In the genomic region with DNA sequence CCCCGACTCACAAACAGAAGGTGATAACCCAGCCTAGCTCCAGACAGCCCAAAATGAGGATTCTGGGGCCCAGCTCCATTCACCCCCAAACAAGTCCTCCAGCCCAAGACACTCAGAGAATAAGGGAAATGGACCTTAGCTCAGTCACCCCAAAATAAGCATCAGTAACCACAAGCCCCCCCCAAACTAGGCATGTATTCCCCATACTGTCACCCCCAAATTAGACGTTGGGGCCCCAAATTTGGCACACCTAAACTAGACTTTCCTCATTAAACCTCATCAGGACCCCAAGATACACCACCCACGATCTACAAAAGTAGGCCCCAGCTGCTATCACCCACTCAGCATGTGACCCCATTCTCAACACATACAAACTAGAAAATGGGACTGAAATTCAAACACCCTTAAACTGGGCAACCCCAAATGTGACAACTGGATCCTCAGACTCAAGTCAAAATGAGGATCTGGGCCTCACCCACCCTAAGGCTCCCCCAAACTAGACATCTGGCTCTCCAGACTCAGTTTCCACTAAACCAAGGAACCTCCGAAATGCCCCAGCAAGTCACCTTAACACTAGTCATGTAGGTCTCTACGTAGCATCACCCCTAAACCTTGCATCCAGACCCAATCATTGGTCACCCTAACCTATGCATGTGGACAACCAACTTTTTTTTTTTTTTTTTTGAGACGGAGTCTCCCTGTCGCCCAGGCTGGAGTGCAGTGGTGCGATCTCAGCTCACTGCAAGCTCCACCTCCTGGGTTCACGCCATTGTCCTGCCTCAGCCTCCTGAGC, we compare ENCODE assay signal across 14 cellular contexts. TPM values are rescaled to one million over a fixed set of nuclear protein-coding genes. Genes with fewer than 3 reads are reported as not detected.
DNase-seq lines count a peak whose midpoint lies in the region; ATAC-seq and TF ChIP-seq lines count a peak whose summit lies in the region.
"Had no signal": no experiment of that assay in that cellular context is flagged by ENCODE, and none has a peak within 500 bp of the region (broad histone marks: within the 10 kb centered on the region; RNA-seq: fewer than 3 reads in every experiment).

No MANE protein-coding gene starts in this region.

- no peak overlapping the region for H4K91ac ChIP-seq in H9 (ENCODE audit: insufficient read length, low read depth, low read length)

- peaks cover 57% of the 10 kb centered on the region for H3F3A ChIP-seq in DOHH2 (ENCODE audit: control insufficient read depth, insufficient read depth)

- H3K23ac ChIP-seq in H9 (ENCODE audit: insufficient read length, low read depth, low read length), result no peak overlapping the region

- no peaks in the 10 kb centered on the region for H3K9me3 ChIP-seq in DOHH2 (ENCODE audit: control insufficient read depth, insufficient read depth, low read length)
- no peaks in the 10 kb centered on the region for H3K9me3 ChIP-seq in H9 (ENCODE audit: control insufficient read depth, low read depth, low read length)
- H3K9me3 ChIP-seq: breast epithelium, thoracic aorta had no signal

- H3T11ph ChIP-seq in H9 (ENCODE audit: low read length), result no peak overlapping the region

- ATAC-seq in GM21529 (IDR thresholded peaks at IDR 0.05; ENCODE audit: unreplicated experiment) (no peak), HG03108 (IDR thresholded peaks at IDR 0.05; ENCODE audit: unreplicated experiment) (no peak)

- H3K27me3 ChIP-seq in DOHH2 (ENCODE audit: control insufficient read depth, low read length), result no peaks in the 10 kb centered on the region
- peaks cover 11% of the 10 kb centered on the region; the same call in 1 of the 2 replicates for H3K27me3 ChIP-seq in H9 (ENCODE audit: insufficient read depth, low read length)
- H3K27me3 ChIP-seq in dorsolateral prefrontal cortex, result peaks cover 0 to 42% (median 31%) of the 10 kb centered on the region in 45 donors

- peaks cover 4% of the 10 kb centered on the region for H3K23me2 ChIP-seq in H9 (ENCODE audit: insufficient read length, low read depth, low read length, poor library complexity, severe bottlenecking)

- H3K4ac ChIP-seq in H9 (ENCODE audit: low read depth, low read length), result no peak overlapping the region

- intact Hi-C loops in dorsolateral prefrontal cortex (cut with DNase I), result no loop called here

- no peak overlapping the region for H4K8ac ChIP-seq in H9 (replicated peaks; ENCODE audit: insufficient read length, low read depth, low read length)

- H3K9me2 ChIP-seq in DOHH2 (replicated peaks; ENCODE audit: control insufficient read depth, low read length), result no peaks in the 10 kb centered on the region

- no peak overlapping the region for H2BK120ac ChIP-seq in H9 (ENCODE audit: low read depth, low read length, poor library complexity, severe bottlenecking)

- H2BK15ac ChIP-seq in H9 (ENCODE audit: low read depth, low read length), result no peak overlapping the region

- no peak for DNase-seq in H9
- DNase-seq in dorsolateral prefrontal cortex, result no peak
- DNase-seq: NCI-H146, NCI-H524 had no signal

- peaks cover 14% of the 10 kb centered on the region for H3K36me3 ChIP-seq in DOHH2 (ENCODE audit: control insufficient read depth, low read length)
- H3K36me3 ChIP-seq: breast epithelium, thoracic aorta had no signal

- TF ChIP-seq CTCF in DOHH2 (IDR thresholded peaks at IDR 0.05; ENCODE audit: low read depth, low read length, poor library complexity, severe bottlenecking) (no peak), H9 (conservative IDR thresholded peaks at IDR 0.05) (no peak), nephron (IDR thresholded peaks at IDR 0.05; ENCODE audit: unreplicated experiment in 3 of 3) (no peak), dorsolateral prefrontal cortex (IDR thresholded peaks at IDR 0.05 in 54 of 56, conservative IDR thresholded peaks at IDR 0.05 in 2 of 56; ENCODE audit: low read depth in 1 of 56, partially characterized antibody in 56 of 56) (no peak)

- peak overlapping the region; percentile 47 to 70 for H3K4me3 Mint-ChIP-seq in H9
- peak overlapping the region; percentile 64 for H3K4me3 Mint-ChIP-seq in activated naive CD8-positive, alpha-beta T cell
- peak overlapping the region; percentile 70 to 85 (median 70) for H3K4me3 Mint-ChIP-seq in nephron

- no peak overlapping the region for H2AFZ ChIP-seq in H9 (ENCODE audit: low read length)

- no peak overlapping the region; a peak in 1 of 7 replicates for H3K27ac Mint-ChIP-seq in H9
- H3K27ac Mint-ChIP-seq in activated naive CD8-positive, alpha-beta T cell, result peak overlapping the region; percentile 72
- H3K27ac Mint-ChIP-seq in nephron, result peak overlapping the region in 2 of 3 experiments; percentile 15 to 23

- H3K36me3 Mint-ChIP-seq in H9 (ENCODE audit: insufficient read depth in 1 of 3, low read depth in 3 of 3), result no peaks in the 10 kb centered on the region; a peak in 1 of 7 replicates
- no peaks in the 10 kb centered on the region for H3K36me3 Mint-ChIP-seq in activated naive CD8-positive, alpha-beta T cell
- no peaks in the 10 kb centered on the region for H3K36me3 Mint-ChIP-seq in nephron (ENCODE audit: low read depth)

- H3K4me1 ChIP-seq in DOHH2 (ENCODE audit: control insufficient read depth, low read length) (peaks cover 81% of the 10 kb centered on the region), H9 (ENCODE audit: insufficient read depth, low read length) (no peaks in the 10 kb centered on the region)

- no peak overlapping the region for H2BK12ac ChIP-seq in H9 (ENCODE audit: insufficient read length, low read depth, low read length)

- H3K27ac ChIP-seq in DOHH2 (ENCODE audit: low read depth, low read length) (peak overlapping the region; percentile 96), H9 (ENCODE audit: insufficient read length, low read depth, low read length) (no peak overlapping the region), dorsolateral prefrontal cortex (no peak overlapping the region)
- H3K27ac ChIP-seq: breast epithelium, KMS-11, thoracic aorta had no signal

- no peak overlapping the region for H2AK5ac ChIP-seq in H9 (ENCODE audit: insufficient read length, low read length)

- WGBS in H9 (ENCODE audit: extremely low coverage, insufficient read length, low lambda C conversion rate), result no CpG with 5 or more reads among the region's 9 CpGs

- H3K4me3 ChIP-seq in DOHH2 (ENCODE audit: low read length) (peak overlapping the region; percentile 97), dorsolateral prefrontal cortex (no peak overlapping the region)

- H3K79me2 ChIP-seq in DOHH2 (ENCODE audit: control insufficient read depth, low read length) (peaks cover 9% of the 10 kb centered on the region), H9 (ENCODE audit: insufficient read depth, low read length) (no peaks in the 10 kb centered on the region)

- H3K18ac ChIP-seq in H9 (ENCODE audit: insufficient read length, low read depth, low read length), result no peak overlapping the region

- no peaks in the 10 kb centered on the region for H4K20me1 ChIP-seq in DOHH2 (ENCODE audit: control insufficient read depth, insufficient read depth, low read depth, low read length)
- no peaks in the 10 kb centered on the region for H4K20me1 ChIP-seq in H9 (ENCODE audit: control insufficient read depth, insufficient read depth, insufficient read length)

- H3K9me3 Mint-ChIP-seq in H9 (peaks cover 0 to 3% of the 10 kb centered on the region in 2 experiments; a peak in 2 of 5 replicates), nephron (peaks cover 3% of the 10 kb centered on the region)
- H3K9me3 Mint-ChIP-seq in activated naive CD8-positive, alpha-beta T cell (ENCODE audit: low read depth), result no peaks in the 10 kb centered on the region

- no peak overlapping the region for H3K14ac ChIP-seq in H9 (ENCODE audit: insufficient read depth, low read length)

- peaks cover 58% of the 10 kb centered on the region for H3K27me3 Mint-ChIP-seq in H9 (ENCODE audit: low read depth)
- no peaks in the 10 kb centered on the region for H3K27me3 Mint-ChIP-seq in activated naive CD8-positive, alpha-beta T cell
- peaks cover 43% of the 10 kb centered on the region for H3K27me3 Mint-ChIP-seq in nephron (ENCODE audit: low read depth)

- H3K9ac ChIP-seq in H9 (ENCODE audit: extremely low read depth, insufficient read length, low read length), result no peak overlapping the region
- H3K9ac ChIP-seq: KMS-11 had no signal

- H2BK20ac ChIP-seq in H9 (ENCODE audit: low read depth, low read length, poor library complexity, severe bottlenecking), result no peak overlapping the region

- no peak overlapping the region for H3K56ac ChIP-seq in H9 (ENCODE audit: insufficient read length, low read depth, low read length)

- H2BK5ac ChIP-seq in H9 (ENCODE audit: insufficient read length, low read length), result no peak overlapping the region

- peaks cover 2 to 10% of the 10 kb centered on the region in 2 experiments; a peak in 2 of 4 replicates for H3K4me1 Mint-ChIP-seq in H9
- peaks cover 45% of the 10 kb centered on the region for H3K4me1 Mint-ChIP-seq in activated naive CD8-positive, alpha-beta T cell (ENCODE audit: low read depth)
- H3K4me1 Mint-ChIP-seq in nephron, result peaks cover 7% of the 10 kb centered on the region

- H4K5ac ChIP-seq in H9 (ENCODE audit: insufficient read length, low read depth, low read length), result no peak overlapping the region

- H3K4me2 ChIP-seq in DOHH2 (ENCODE audit: low read length) (peak overlapping the region; percentile 96), H9 (ENCODE audit: insufficient read depth, insufficient read length, low read length) (no peak overlapping the region)
- H3K4me2 ChIP-seq: KMS-11 had no signal

- H3K79me1 ChIP-seq in H9 (ENCODE audit: insufficient read depth, low read depth, low read length, poor library complexity, severe bottlenecking), result no peaks in the 10 kb centered on the region

RNA-seq across cellular contexts. Expression of a gene that starts 13.4 kb away (rescaled TPM):
- total RNA-seq in H9 (2021) (0.11 and 0.22 TPM in 2 replicates), dorsolateral prefrontal cortex (1 to 10 TPM in 51 of 120 experiments, under 1 TPM in 67, not detected in 2; 0.22 to 3.2 (median 0.95) TPM)
- total RNA-seq: endothelial cell of umbilical vein, myocyte had no signal

RNA-seq across cellular contexts. Expression of a gene that starts 17.5 kb away (rescaled TPM):
- total RNA-seq in H9 (2021), result 94.0 and 105 TPM in 2 replicates
- 100 to 1,000 TPM; 113 to 188 (median 144) TPM for total RNA-seq in dorsolateral prefrontal cortex

RNA-seq across cellular contexts. Expression of a gene that starts 52.4 kb away (rescaled TPM):
- total RNA-seq in H9 (2021), result 11.6 and 12.0 TPM in 2 replicates
- total RNA-seq in dorsolateral prefrontal cortex, result 100 to 1,000 TPM; 156 to 918 (median 662) TPM
- total RNA-seq: breast epithelium had no signal

RNA-seq across cellular contexts. Expression of a gene that starts 58.6 kb away (rescaled TPM):
- total RNA-seq in H9 (2021) (47.0 and 50.3 TPM in 2 replicates), dorsolateral prefrontal cortex (100 to 1,000 TPM in 10 of 120 experiments, 10 to 100 TPM in 110; 36.8 to 145 (median 73.8) TPM)

Comparison
In these comparisons a context has a peak if more than half of its experiments do, and no peak if none do; other contexts are left out.
1. H3K27ac Mint-ChIP-seq: peak in activated naive CD8-positive, alpha-beta T cell (single experiment) and nephron (2 of 3); none in H9 (0 of 3).
2. RNA of a gene that starts 52.4 kb away (total RNA-seq): 156 to 918 TPM in dorsolateral prefrontal cortex; 11.6 to 12.0 TPM in H9; every median in the first group is over 10 times any median in the second.
3. Peak in every context shown above with its lines, with median percentiles within 50 percentile points of each other: H3K4me3 Mint-ChIP-seq.